In genomic region chr13:112959701-112960542, GRCh38 we compare ENCODE assay signal across 19 cellular contexts. TPM values are rescaled to one million over a fixed set of nuclear protein-coding genes. Genes with fewer than 3 reads are reported as not detected.
A peak's percentile ranks its signal among the peaks of the same experiment; 100 is the strongest.
DNase-seq lines count a peak whose midpoint lies in the region; ATAC-seq and TF ChIP-seq lines count a peak whose summit lies in the region.
"Had no signal": no experiment of that assay in that cellular context is flagged by ENCODE, and none has a peak within 500 bp of the region (broad histone marks: within the 10 kb centered on the region; RNA-seq: fewer than 3 reads in every experiment).

No MANE protein-coding gene starts in this region.

- peak overlapping the region in 2 of 3 experiments; percentile 75 to 92 for H3K27ac Mint-ChIP-seq in nephron
- H3K27ac Mint-ChIP-seq: activated T-helper 1 cell treated with anti-CD3 and anti-CD28 coated beads, Interleukin-12 subunit alpha, Interleukin-12 subunit beta, Interleukin-2, Interleukin-4 antibody, amounts not matched to agents 30 ng/mL and 10 ng/mL and 1 ng/mL, durations not matched to agents 14 hours and 24 hours and 36 hours had no signal

- H3K4me3 ChIP-seq in SJCRH30 (no peak overlapping the region), gastroesophageal sphincter (no peak overlapping the region), thyroid gland (replicated peaks in 1 of 3) (no peak overlapping the region)
- H3K4me3 ChIP-seq: K562, skin epidermis had no signal

- TF ChIP-seq POLR2A in gastroesophageal sphincter (IDR thresholded peaks at IDR 0.05) (no peak), thyroid gland (IDR thresholded peaks at IDR 0.05) (no peak), erythroblast (IDR thresholded peaks at IDR 0.05; ENCODE audit: low read length) (no peak)

- H3K4me1 ChIP-seq in SJCRH30, result peaks cover 29% of the 10 kb centered on the region
- H3K4me1 ChIP-seq in gastroesophageal sphincter, result peaks cover 0 to 15% (median 0%) of the 10 kb centered on the region in 3 donors
- peaks cover 0 to 3% of the 10 kb centered on the region in 2 donors for H3K4me1 ChIP-seq in thyroid gland

- no peaks in the 10 kb centered on the region for H3K36me3 ChIP-seq in SJCRH30
- H3K36me3 ChIP-seq in gastroesophageal sphincter, result no peaks in the 10 kb centered on the region
- no peaks in the 10 kb centered on the region for H3K36me3 ChIP-seq in thyroid gland
- H3K36me3 ChIP-seq: brain microvascular endothelial cell had no signal

- peak overlapping the region; percentile 59 for H3K27ac ChIP-seq in SJCRH30
- H3K27ac ChIP-seq in gastroesophageal sphincter, result peak overlapping the region in 3 of 4 donors; percentile 41 to 61 (median 54)
- peak overlapping the region in 2 of 3 donors; percentile 49 to 61 for H3K27ac ChIP-seq in thyroid gland
- H3K27ac ChIP-seq: brain microvascular endothelial cell had no signal

- no peak overlapping the region for H3K4me3 Mint-ChIP-seq in nephron
- H3K4me3 Mint-ChIP-seq: activated T-helper 1 cell treated with anti-CD3 and anti-CD28 coated beads, Interleukin-12 subunit alpha, Interleukin-12 subunit beta, Interleukin-2, Interleukin-4 antibody, amounts not matched to agents 30 ng/mL and 10 ng/mL and 1 ng/mL, durations not matched to agents 14 hours and 24 hours and 36 hours; CD8-positive, alpha-beta memory T cell had no signal

- 79 to 100% methylated on average over 1 to 17 of the region's 30 CpGs for WGBS in gastroesophageal sphincter (ENCODE audit: low coverage in 1 of 2), 2 donors
- WGBS in thyroid gland, 2 donors, result 85 to 92% methylated on average over 27 to 28 of the region's 30 CpGs

- peaks cover 38% of the 10 kb centered on the region for H3K4me1 Mint-ChIP-seq in nephron
- H3K4me1 Mint-ChIP-seq: CD8-positive, alpha-beta memory T cell had no signal

- intact Hi-C loops in thyroid gland (cut with DNase I), result no loop called here

- H3K27me3 Mint-ChIP-seq in nephron (ENCODE audit: low read depth), result peaks cover 15% of the 10 kb centered on the region
- H3K27me3 Mint-ChIP-seq: CD8-positive, alpha-beta memory T cell had no signal

- DNase-seq in SJCRH30, result no peak
- DNase-seq in thyroid gland, result no peak
- DNase-seq in erythroblast (lab: John Stamatoyannopoulos, UW), result no peak
- DNase-seq: activated CD4-positive, alpha-beta T cell treated with anti-CD3 and anti-CD28 coated beads for 1 hour; brain microvascular endothelial cell; CD8-positive, alpha-beta memory T cell; DMS79; NCI-H1930; NCI-H226; stimulated activated CD4-positive, alpha-beta T cell treated with anti-CD3 and anti-CD28 coated beads, Interleukin-4, amount 100 ng/mL, for 1 hour; T-helper 9 cell had no signal

- H3K9me3 Mint-ChIP-seq in nephron, result no peaks in the 10 kb centered on the region
- H3K9me3 Mint-ChIP-seq: activated T-helper 1 cell treated with anti-CD3 and anti-CD28 coated beads, Interleukin-12 subunit alpha, Interleukin-12 subunit beta, Interleukin-2, Interleukin-4 antibody, amounts not matched to agents 30 ng/mL and 10 ng/mL and 1 ng/mL, durations not matched to agents 14 hours and 24 hours and 36 hours; CD8-positive, alpha-beta memory T cell had no signal

- ATAC-seq in gastroesophageal sphincter (no peak), GM18519 (IDR thresholded peaks at IDR 0.05; ENCODE audit: low FRiP score, unreplicated experiment) (no peak), GM21786 (IDR thresholded peaks at IDR 0.05; ENCODE audit: unreplicated experiment) (no peak)
- ATAC-seq: K562, SK-N-SH treated with all-trans-retinoic acid at 6 μM for 48 hours had no signal

- TF ChIP-seq CTCF in gastroesophageal sphincter (IDR thresholded peaks at IDR 0.05) (no peak), nephron (IDR thresholded peaks at IDR 0.05; ENCODE audit: unreplicated experiment in 3 of 3) (no peak), thyroid gland (IDR thresholded peaks at IDR 0.05) (no peak)

- TF ChIP-seq EP300 in gastroesophageal sphincter (IDR thresholded peaks at IDR 0.05), result no peak

- no peaks in the 10 kb centered on the region for H3K9me3 ChIP-seq in SJCRH30 (replicated peaks)
- no peaks in the 10 kb centered on the region for H3K9me3 ChIP-seq in gastroesophageal sphincter
- H3K9me3 ChIP-seq in thyroid gland, result no peaks in the 10 kb centered on the region

- H3K27me3 ChIP-seq in SJCRH30 (no peaks in the 10 kb centered on the region), gastroesophageal sphincter (peaks cover 30% of the 10 kb centered on the region), thyroid gland (no peaks in the 10 kb centered on the region)

- H3K36me3 Mint-ChIP-seq in nephron (ENCODE audit: low read depth), result no peaks in the 10 kb centered on the region
- H3K36me3 Mint-ChIP-seq: CD8-positive, alpha-beta memory T cell had no signal

RNA-seq across cellular contexts. Expression of gene MCF2L, which starts 9.1 kb away (rescaled TPM):
- total RNA-seq in SJCRH30 (2014; rRNA removed; shearing (Covaris generic)), result 4.4 and 4.6 TPM in 2 replicates
- total RNA-seq in gastroesophageal sphincter (10 to 100 TPM; 18.3 to 52.6 (median 29.9) TPM), thyroid gland (10 to 100 TPM; 35.6 to 83.4 (median 43.6) TPM)
- total RNA-seq: activated T-helper 1 cell treated with anti-CD3 and anti-CD28 coated beads, Interleukin-12 subunit alpha, Interleukin-12 subunit beta, Interleukin-2, Interleukin-4 antibody, amounts not matched to agents 30 ng/mL and 10 ng/mL and 1 ng/mL, durations not matched to agents 14 hours and 24 hours and 36 hours had no signal
